Comparison of ENCODE assay signal across 1 cellular context in genomic region chr7:98106647-98107312, GRCh38.
TF ChIP-seq lines count a peak whose summit lies in the region.

Gene LMTK2 (plus strand): TSS chr7:98106862. CDS start chr7:98107178, 316 bp downstream.

TF ChIP-seq in K562, 482 proteins besides CTCF, POLR2A, EP300 and RAD21 (continued from another document and continues in another):
- TF ChIP-seq SIRT6 (IDR thresholded peaks at IDR 0.05; ENCODE audit: low read depth, low read length) (no peak), NRF1 (conservative IDR thresholded peaks at IDR 0.05 in 1 of 2, IDR thresholded peaks at IDR 0.05 in 1 of 2) (peak; percentile 64 to 75; a peak in 3 of 4 replicates), THAP12 (CRISPR knock-in tag; IDR thresholded peaks at IDR 0.05) (peak; percentile 87; the same call in 1 of the 2 replicates), CCAR2 (IDR thresholded peaks at IDR 0.05; ENCODE audit: low read depth, low read length) (no peak), MTA1 (IDR thresholded peaks at IDR 0.05; ENCODE audit: borderline replicate concordance) (no peak), HMG20B (CRISPR knock-in tag; IDR thresholded peaks at IDR 0.05) (no peak), CBX3 (IDR thresholded peaks at IDR 0.05; ENCODE audit: borderline replicate concordance in 1 of 2, low read length in 2 of 2) (no peak), NONO (IDR thresholded peaks at IDR 0.05; ENCODE audit: low read depth in 2 of 2, low read length in 1 of 2) (peak in 1 of 2 experiments; percentile 93; a peak in 3 of 4 replicates), ILF3 (IDR thresholded peaks at IDR 0.05; ENCODE audit: borderline replicate concordance) (no peak), ZFPM2 (CRISPR knock-in tag; IDR thresholded peaks at IDR 0.05) (no peak), LCOR (CRISPR knock-in tag; IDR thresholded peaks at IDR 0.05) (no peak; the same call in 1 of the 2 replicates), SUPT5H (IDR thresholded peaks at IDR 0.05) (peak; percentile 98), RAD51 (IDR thresholded peaks at IDR 0.05; ENCODE audit: borderline replicate concordance, low read depth) (peak; percentile 93), ZNF253 (CRISPR knock-in tag; conservative IDR thresholded peaks at IDR 0.05) (no peak), IRF2 (CRISPR knock-in tag; IDR thresholded peaks at IDR 0.05) (no peak), CTBP1 (IDR thresholded peaks at IDR 0.05; ENCODE audit: borderline replicate concordance) (peak; percentile 88), STAG1 (CRISPR knock-in tag; IDR thresholded peaks at IDR 0.05; ENCODE audit: borderline replicate concordance) (no peak), ESRRB (CRISPR knock-in tag; IDR thresholded peaks at IDR 0.05; ENCODE audit: borderline replicate concordance) (no peak), ZEB2 (IDR thresholded peaks at IDR 0.05) (no peak), ZNF511 (CRISPR knock-in tag; IDR thresholded peaks at IDR 0.05) (peak; percentile 90), PCBP2 (IDR thresholded peaks at IDR 0.05; ENCODE audit: low read depth, low read length, poor library complexity, severe bottlenecking) (no peak), ZNF143 (CRISPR knock-in tag; IDR thresholded peaks at IDR 0.05) (no peak), CREB1 (IDR thresholded peaks at IDR 0.05) (peak; percentile 98), CREB1 (CRISPR knock-in tag; IDR thresholded peaks at IDR 0.05) (peak; percentile 98), HMG20A (CRISPR knock-in tag; conservative IDR thresholded peaks at IDR 0.05) (no peak), TRIM25 (IDR thresholded peaks at IDR 0.05; ENCODE audit: borderline replicate concordance) (no peak), PHB (CRISPR knock-in tag; IDR thresholded peaks at IDR 0.05) (no peak), MCM3 (IDR thresholded peaks at IDR 0.05) (no peak), NFYB (IDR thresholded peaks at IDR 0.05; ENCODE audit: extremely low read depth, insufficient read length) (peak; percentile 85), CREB3 (tag; conservative IDR thresholded peaks at IDR 0.05; ENCODE audit: low read depth) (no peak), ZNF778 (CRISPR knock-in tag; IDR thresholded peaks at IDR 0.05) (no peak), ZNF175 (CRISPR knock-in tag; IDR thresholded peaks at IDR 0.05; ENCODE audit: low read depth) (no peak), FOXM1 (IDR thresholded peaks at IDR 0.05; ENCODE audit: low read depth) (no peak), FOXM1 (CRISPR knock-in tag; IDR thresholded peaks at IDR 0.05; ENCODE audit: low read depth) (no peak), SRF (CRISPR knock-in tag; IDR thresholded peaks at IDR 0.05) (no peak), MAFK (IDR thresholded peaks at IDR 0.05; ENCODE audit: low read length) (0 out of 2 replicates have a peak, but pooled peaks have one; percentile 22), ZNF280A (IDR thresholded peaks at IDR 0.05; ENCODE audit: low read depth, partially characterized antibody) (no peak), MNT (conservative IDR thresholded peaks at IDR 0.05) (peak; percentile 79 to 91), BACH1 (tag; IDR thresholded peaks at IDR 0.05) (no peak), ZBTB12 (CRISPR knock-in tag; IDR thresholded peaks at IDR 0.05) (peak; percentile 93), MIER1 (IDR thresholded peaks at IDR 0.05; ENCODE audit: low read depth) (no peak), IRF9 (tag; IDR thresholded peaks at IDR 0.05) (no peak), POLR2B (IDR thresholded peaks at IDR 0.05; ENCODE audit: low read depth, partially characterized antibody) (peak; percentile 95), E2F4 (CRISPR knock-in tag; IDR thresholded peaks at IDR 0.05; ENCODE audit: low read depth) (peak; percentile 83), MEF2D (tag; conservative IDR thresholded peaks at IDR 0.05; ENCODE audit: low read depth) (no peak), MBD1 (CRISPR knock-in tag; IDR thresholded peaks at IDR 0.05) (no peak), ZNF584 (CRISPR knock-in tag; IDR thresholded peaks at IDR 0.05; ENCODE audit: low read depth) (no peak), GTF2A2 (tag; IDR thresholded peaks at IDR 0.05) (no peak), SMAD2 (IDR thresholded peaks at IDR 0.05; ENCODE audit: low read depth, low read length) (no peak), NR3C1 (CRISPR knock-in tag; IDR thresholded peaks at IDR 0.05) (peak; percentile 79; the same call in 1 of the 2 replicates), ZNF165 (CRISPR knock-in tag; IDR thresholded peaks at IDR 0.05; ENCODE audit: borderline replicate concordance) (no peak), ZNF583 (CRISPR knock-in tag; IDR thresholded peaks at IDR 0.05) (no peak), ZNF408 (CRISPR knock-in tag; IDR thresholded peaks at IDR 0.05; ENCODE audit: low read depth) (no peak), STAT6 (CRISPR knock-in tag; IDR thresholded peaks at IDR 0.05) (0 out of 2 replicates have a peak, but pooled peaks have one; percentile 69), FOXP1 (CRISPR knock-in tag; IDR thresholded peaks at IDR 0.05) (peak; percentile 71; the same call in 1 of the 2 replicates), ZBTB7A (IDR thresholded peaks at IDR 0.05; ENCODE audit: borderline replicate concordance, control insufficient read depth, low read depth, low read length) (no peak)
